In the genomic region with DNA sequence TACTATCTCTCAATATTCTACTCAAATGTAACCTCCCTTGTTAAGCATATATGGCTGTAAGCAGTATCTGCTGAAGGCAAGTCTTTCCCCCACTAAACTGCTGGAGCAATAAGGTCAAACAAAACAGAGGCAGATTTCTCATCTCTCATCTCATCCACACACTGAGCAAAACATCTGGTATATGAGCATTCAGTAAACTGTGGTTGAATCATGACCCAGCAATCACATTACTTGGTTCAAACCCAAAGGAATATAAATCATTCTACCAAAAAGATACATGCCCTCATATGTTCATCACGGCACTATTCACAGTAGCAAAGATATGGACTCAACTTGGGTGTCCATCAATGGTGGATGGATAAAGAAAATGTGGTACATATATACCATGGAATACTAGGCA, we compare ENCODE assay signal across 19 cellular contexts.
"Had no signal": no experiment of that assay in that cellular context is flagged by ENCODE, and none has a peak within 500 bp of the region (broad histone marks: within the 10 kb centered on the region; RNA-seq: fewer than 3 reads in every experiment).

No MANE protein-coding gene starts in this region.

- ATAC-seq: psoas muscle; right cardiac atrium; right lobe of liver; stimulated activated effector memory CD8-positive, alpha-beta T cell treated with anti-CD3 and anti-CD28 coated beads, Interleukin-12 subunit alpha, Interleukin-12 subunit beta, amount 100 ng/mL, for 72 hours; stimulated activated naive B cell treated with anti-CD40 and anti-IgM and Interleukin-4, amounts not matched to agents 10 μg/mL and 1 μg/mL and 100 μg/mL, for 72 hours had no signal

- DNase-seq: occipital lobe; ovary; posterior cingulate gyrus; psoas muscle; right cardiac atrium; right lobe of liver; sigmoid colon; small intestine; stimulated activated CD4-positive, alpha-beta T cell treated with anti-CD3 and anti-CD28 coated beads, Interleukin-15, amount 100 ng/mL, for 24 hours; stimulated activated CD4-positive, alpha-beta T cell treated with anti-CD3 and anti-CD28 coated beads, Interleukin-2, amount 100 ng/mL, for 24 hours; stimulated activated CD4-positive, alpha-beta T cell treated with anti-CD3 and anti-CD28 coated beads, Interleukin-2, amount 100 ng/mL, for 48 hours; stimulated activated CD4-positive, alpha-beta T cell treated with anti-CD3 and anti-CD28 coated beads, Interleukin-4, amount 100 ng/mL, for 24 hours; stimulated activated naive B cell treated with anti-CD40 and anti-IgM and Interleukin-4, amounts not matched to agents 10 μg/mL and 1 μg/mL and 100 μg/mL, for 72 hours; stimulated activated naive CD4-positive, alpha-beta T cell treated with Interleukin-2 at 50 U/mL for 16 hours; stomach; thyroid gland; trophoblast cell; upper lobe of left lung had no signal
